8 cellular contexts compared by ENCODE assay signal in genomic region chr1:204746838-204747442, GRCh38.
DNase-seq lines count a peak whose midpoint lies in the region; ATAC-seq and TF ChIP-seq lines count a peak whose summit lies in the region.

No MANE protein-coding gene starts in this region.

- ATAC-seq in esophagus mucosa: peak; percentile 85
- ATAC-seq in natural killer cell treated with Interleukin-12 subunit alpha and Interleukin-12 subunit beta and Interleukin-15 and Interleukin-18, amount 100 ng/mL, for 72 hours: peak; percentile 71 to 75
- ATAC-seq in HG03039 (IDR thresholded peaks at IDR 0.05; ENCODE audit: unreplicated experiment): no peak

- H3K36me3 Mint-ChIP-seq in activated CD4-positive, alpha-beta memory T cell treated with anti-CD3 and anti-CD28 coated beads, Interleukin-2, amount 10 ng/mL, durations not matched to agents 7 days and 5 days (ENCODE audit: low read depth): no peaks in the 10 kb centered on the region
- no peaks in the 10 kb centered on the region for H3K36me3 Mint-ChIP-seq in natural killer cell treated with Interleukin-12 subunit alpha and Interleukin-12 subunit beta and Interleukin-15 and Interleukin-18, amount 100 ng/mL, for 72 hours

- peak; percentile 36 to 91 (median 82) for TF ChIP-seq CTCF in tibial nerve (IDR thresholded peaks at IDR 0.05)

- CTCF ChIA-PET in activated CD4-positive, alpha-beta memory T cell treated with anti-CD3 and anti-CD28 coated beads, Interleukin-2, amount 10 ng/mL, durations not matched to agents 7 days and 5 days (lab: Charles Lee): interaction anchor here (0.6 to 2.9 kb wide), 19 partner anchors 9 to 1301 kb away, joined by 3 to 17 read pairs (median 3); no protein-coding TSS in a partner anchor

- no peak for TF ChIP-seq EP300 in tibial nerve (IDR thresholded peaks at IDR 0.05)

- no peaks in the 10 kb centered on the region for H3K36me3 ChIP-seq in tibial nerve

- DNase-seq in AG08395 (ENCODE audit: low spot score) (peak; percentile 66), GM19238 (ENCODE audit: insufficient read length, low spot score) (peak; percentile 33), NCI-H69 (lab: John Stamatoyannopoulos, UW) (peak; percentile 66), tibial nerve (ENCODE audit: low spot score in 2 of 2) (peak in 1 of 2 donors; percentile 31)
- peak; percentile 52 for DNase-seq in activated CD4-positive, alpha-beta memory T cell treated with anti-CD3 and anti-CD28 coated beads, Interleukin-2, amount 10 ng/mL, durations not matched to agents 7 days and 5 days
- DNase-seq in natural killer cell treated with Interleukin-12 subunit alpha and Interleukin-12 subunit beta and Interleukin-15 and Interleukin-18, amount 100 ng/mL, for 72 hours (ENCODE audit: low spot score): no peak

- H3K4me3 Mint-ChIP-seq in activated CD4-positive, alpha-beta memory T cell treated with anti-CD3 and anti-CD28 coated beads, Interleukin-2, amount 10 ng/mL, durations not matched to agents 7 days and 5 days: no peak overlapping the region
- no peak overlapping the region for H3K4me3 Mint-ChIP-seq in natural killer cell treated with Interleukin-12 subunit alpha and Interleukin-12 subunit beta and Interleukin-15 and Interleukin-18, amount 100 ng/mL, for 72 hours

- H3K27ac Mint-ChIP-seq in activated CD4-positive, alpha-beta memory T cell treated with anti-CD3 and anti-CD28 coated beads, Interleukin-2, amount 10 ng/mL, durations not matched to agents 7 days and 5 days: no peak overlapping the region
- no peak overlapping the region for H3K27ac Mint-ChIP-seq in natural killer cell treated with Interleukin-12 subunit alpha and Interleukin-12 subunit beta and Interleukin-15 and Interleukin-18, amount 100 ng/mL, for 72 hours

- POLR2A ChIA-PET in activated CD4-positive, alpha-beta memory T cell treated with anti-CD3 and anti-CD28 coated beads, Interleukin-2, amount 10 ng/mL, durations not matched to agents 7 days and 5 days (lab: Charles Lee): no interaction called here

- TF ChIP-seq POLR2A in tibial nerve (IDR thresholded peaks at IDR 0.05): no peak

- no peak overlapping the region for H3K27ac ChIP-seq in tibial nerve

- H3K9me3 Mint-ChIP-seq in activated CD4-positive, alpha-beta memory T cell treated with anti-CD3 and anti-CD28 coated beads, Interleukin-2, amount 10 ng/mL, durations not matched to agents 7 days and 5 days: no peaks in the 10 kb centered on the region
- H3K9me3 Mint-ChIP-seq in natural killer cell treated with Interleukin-12 subunit alpha and Interleukin-12 subunit beta and Interleukin-15 and Interleukin-18, amount 100 ng/mL, for 72 hours: no peaks in the 10 kb centered on the region

- no peak overlapping the region for H3K4me3 ChIP-seq in tibial nerve

- H3K27me3 ChIP-seq in tibial nerve: peaks cover 0 to 5% of the 10 kb centered on the region in 2 donors

- no peaks in the 10 kb centered on the region for H3K4me1 Mint-ChIP-seq in activated CD4-positive, alpha-beta memory T cell treated with anti-CD3 and anti-CD28 coated beads, Interleukin-2, amount 10 ng/mL, durations not matched to agents 7 days and 5 days
- H3K4me1 Mint-ChIP-seq in natural killer cell treated with Interleukin-12 subunit alpha and Interleukin-12 subunit beta and Interleukin-15 and Interleukin-18, amount 100 ng/mL, for 72 hours (ENCODE audit: low read depth in 2 of 2): peaks cover 0 to 2% of the 10 kb centered on the region in 2 donors

- H3K9me3 ChIP-seq in tibial nerve: no peaks in the 10 kb centered on the region

- H3K27me3 Mint-ChIP-seq in activated CD4-positive, alpha-beta memory T cell treated with anti-CD3 and anti-CD28 coated beads, Interleukin-2, amount 10 ng/mL, durations not matched to agents 7 days and 5 days: peaks cover 14% of the 10 kb centered on the region
- H3K27me3 Mint-ChIP-seq in natural killer cell treated with Interleukin-12 subunit alpha and Interleukin-12 subunit beta and Interleukin-15 and Interleukin-18, amount 100 ng/mL, for 72 hours: peaks cover 14 to 15% of the 10 kb centered on the region in 2 donors

- H3K4me1 ChIP-seq in tibial nerve: no peaks in the 10 kb centered on the region
